8 cellular contexts compared by ENCODE assay signal in the genomic region with DNA sequence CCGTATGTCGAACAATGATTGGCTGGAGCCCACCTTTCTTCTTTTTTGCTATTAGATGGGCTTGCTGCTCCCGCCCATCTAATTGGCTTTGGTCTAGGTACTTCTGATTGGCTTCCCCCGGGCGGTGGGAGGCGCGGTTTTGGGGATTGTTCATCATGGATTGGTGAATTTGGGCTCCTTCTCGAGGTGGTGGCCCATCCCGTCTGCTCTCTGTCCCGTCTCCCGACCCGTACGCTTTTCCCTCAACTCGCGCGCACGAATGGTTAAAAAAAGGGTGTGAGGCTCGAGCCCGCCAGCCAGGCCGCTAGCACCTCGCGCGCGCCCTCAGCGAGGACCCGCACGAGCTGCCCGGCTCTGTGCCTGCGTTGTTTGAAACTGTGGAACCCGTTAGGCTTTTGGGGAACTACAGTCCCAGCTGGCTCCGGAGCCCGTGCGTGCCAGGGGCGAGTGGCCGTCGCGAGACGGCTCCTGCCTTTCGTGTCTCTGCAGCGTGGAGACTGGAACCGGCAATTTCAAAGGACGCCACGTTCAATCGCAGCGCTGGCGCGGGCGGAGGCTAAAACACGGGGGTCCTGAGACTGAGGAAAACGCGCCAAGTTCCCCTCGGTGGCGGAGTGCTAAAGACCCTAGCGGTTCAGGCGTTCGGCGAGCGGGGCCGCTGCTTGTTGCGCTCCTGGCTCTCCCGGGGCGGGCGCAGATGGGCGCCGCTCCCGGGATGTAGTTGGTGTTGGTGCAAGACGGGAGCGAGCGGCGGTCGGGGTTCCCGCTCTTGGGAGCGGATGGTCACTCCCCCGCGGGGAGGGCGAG. TPM values are rescaled to one million over a fixed set of nuclear protein-coding genes. Genes with fewer than 3 reads are reported as not detected.
DNase-seq lines count a peak whose midpoint lies in the region; TF ChIP-seq lines count a peak whose summit lies in the region.

A gene with protein sequence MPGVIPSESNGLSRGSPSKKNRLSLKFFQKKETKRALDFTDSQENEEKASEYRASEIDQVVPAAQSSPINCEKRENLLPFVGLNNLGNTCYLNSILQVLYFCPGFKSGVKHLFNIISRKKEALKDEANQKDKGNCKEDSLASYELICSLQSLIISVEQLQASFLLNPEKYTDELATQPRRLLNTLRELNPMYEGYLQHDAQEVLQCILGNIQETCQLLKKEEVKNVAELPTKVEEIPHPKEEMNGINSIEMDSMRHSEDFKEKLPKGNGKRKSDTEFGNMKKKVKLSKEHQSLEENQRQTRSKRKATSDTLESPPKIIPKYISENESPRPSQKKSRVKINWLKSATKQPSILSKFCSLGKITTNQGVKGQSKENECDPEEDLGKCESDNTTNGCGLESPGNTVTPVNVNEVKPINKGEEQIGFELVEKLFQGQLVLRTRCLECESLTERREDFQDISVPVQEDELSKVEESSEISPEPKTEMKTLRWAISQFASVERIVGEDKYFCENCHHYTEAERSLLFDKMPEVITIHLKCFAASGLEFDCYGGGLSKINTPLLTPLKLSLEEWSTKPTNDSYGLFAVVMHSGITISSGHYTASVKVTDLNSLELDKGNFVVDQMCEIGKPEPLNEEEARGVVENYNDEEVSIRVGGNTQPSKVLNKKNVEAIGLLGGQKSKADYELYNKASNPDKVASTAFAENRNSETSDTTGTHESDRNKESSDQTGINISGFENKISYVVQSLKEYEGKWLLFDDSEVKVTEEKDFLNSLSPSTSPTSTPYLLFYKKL (plus strand): TSS at position 584 of the 807 bp plus-strand sequence. CDS start 2,819 bp downstream, outside the sequence.

- DNase-seq in CD8-positive, alpha-beta memory T cell, result peak in 4 of 5 donors; percentile 96 to 99 (median 98)
- DNase-seq in GM20000 (ENCODE audit: low spot score) (peak; percentile 94), HT-29 (ENCODE audit: low spot score) (peak; percentile 98), NOMO-1 (lab: John Stamatoyannopoulos, UW; ENCODE audit: unreplicated experiment in 2 of 2) (peak; percentile 99 to 100), medulla oblongata (ENCODE audit: extremely low spot score) (peak; percentile 98)
- peak; percentile 97 to 99 (median 98) for DNase-seq in effector memory CD4-positive, alpha-beta T cell
- DNase-seq in stimulated activated CD8-positive, alpha-beta memory T cell treated with anti-CD3 and anti-CD28 coated beads, Interleukin-12 subunit alpha, Interleukin-12 subunit beta, amount 100 ng/mL, for 1 hour (ENCODE audit: low read depth), result peak; percentile 93

- H3K27ac Mint-ChIP-seq in CD8-positive, alpha-beta memory T cell, result peak within 1 kb of the TSS; percentile 95 to 100 (median 99)

- peaks cover 35 to 54% (median 52%) of the 10 kb centered on the region in 3 donors for H3K4me1 Mint-ChIP-seq in CD8-positive, alpha-beta memory T cell

- TF ChIP-seq CTCF in GM20000 (IDR thresholded peaks at IDR 0.05; ENCODE audit: extremely low read depth, missing control alignments), result no peak

- peak within 1 kb of the TSS; percentile 88 for H3K4me3 ChIP-seq in CD8-positive, alpha-beta memory T cell (ENCODE audit: low read length)
- H3K4me3 ChIP-seq in effector memory CD4-positive, alpha-beta T cell (ENCODE audit: insufficient read depth, low read depth, low read length, poor library complexity, severe bottlenecking), result peak within 1 kb of the TSS; percentile 76

- CTCF ChIA-PET in CD8-positive, alpha-beta memory T cell (lab: Charles Lee), result interaction anchor here (1.0 kb wide), 1 partner anchor 9 kb away, joined by 3 read pairs; no protein-coding TSS in a partner anchor
- CTCF ChIA-PET in activated CD8-positive, alpha-beta memory T cell treated with anti-CD3 and anti-CD28 coated beads for 36 hours (lab: Charles Lee), result interaction anchor here (0.8 kb wide), 1 partner anchor 45 kb away, joined by 3 read pairs; no protein-coding TSS in a partner anchor

- peaks cover 0 to 33% (median 4%) of the 10 kb centered on the region in 3 donors for H3K36me3 Mint-ChIP-seq in CD8-positive, alpha-beta memory T cell

- H3K27ac ChIP-seq in CD8-positive, alpha-beta memory T cell (ENCODE audit: low read depth, low read length), result peak within 1 kb of the TSS; percentile 97
- peak within 1 kb of the TSS; percentile 98 for H3K27ac ChIP-seq in effector memory CD4-positive, alpha-beta T cell (ENCODE audit: insufficient read depth, low read length, poor library complexity, severe bottlenecking)

- no peaks in the 10 kb centered on the region for H3K9me3 ChIP-seq in CD8-positive, alpha-beta memory T cell (ENCODE audit: low read length)
- H3K9me3 ChIP-seq in effector memory CD4-positive, alpha-beta T cell (ENCODE audit: control insufficient read depth, low read length), result no peaks in the 10 kb centered on the region

- H3K4me1 ChIP-seq in CD8-positive, alpha-beta memory T cell (ENCODE audit: insufficient read depth, low read length), result peaks cover 33% of the 10 kb centered on the region
- peaks cover 26% of the 10 kb centered on the region for H3K4me1 ChIP-seq in effector memory CD4-positive, alpha-beta T cell (ENCODE audit: control insufficient read depth, insufficient read depth, low read length, poor library complexity, severe bottlenecking)

- peak within 1 kb of the TSS; percentile 90 to 99 (median 97) for H3K4me3 Mint-ChIP-seq in CD8-positive, alpha-beta memory T cell

- POLR2A ChIA-PET in CD8-positive, alpha-beta memory T cell (lab: Charles Lee), result interaction anchor here (0.6 to 1.6 kb wide), 5 partner anchors 24 to 1354 kb away, joined by 3 to 9 read pairs (median 6); a partner anchor contains a TSS
- POLR2A ChIA-PET in activated CD8-positive, alpha-beta memory T cell treated with anti-CD3 and anti-CD28 coated beads for 36 hours (lab: Charles Lee), result no interaction called here

- H3K27me3 Mint-ChIP-seq in CD8-positive, alpha-beta memory T cell, result peaks cover 0 to 3% of the 10 kb centered on the region in 2 donors

- H3K27me3 ChIP-seq in CD8-positive, alpha-beta memory T cell (ENCODE audit: insufficient read depth, low read length, poor library complexity, severe bottlenecking), result no peaks in the 10 kb centered on the region
- no peaks in the 10 kb centered on the region for H3K27me3 ChIP-seq in effector memory CD4-positive, alpha-beta T cell (replicated peaks; ENCODE audit: control insufficient read depth, insufficient read depth, low read length, poor library complexity, severe bottlenecking)

- peaks cover 0 to 5% (median 0%) of the 10 kb centered on the region in 5 donors for H3K9me3 Mint-ChIP-seq in CD8-positive, alpha-beta memory T cell

- H3K36me3 ChIP-seq in CD8-positive, alpha-beta memory T cell (ENCODE audit: insufficient read depth, low read length), result peaks cover 5% of the 10 kb centered on the region
- peaks cover 6% of the 10 kb centered on the region for H3K36me3 ChIP-seq in effector memory CD4-positive, alpha-beta T cell (ENCODE audit: control insufficient read depth, insufficient read depth, low read length)

RNA-seq across cellular contexts. Expression of the gene that starts here (rescaled TPM):
- 100 to 1,000 TPM; 102 to 106 TPM for total RNA-seq in CD8-positive, alpha-beta memory T cell
- polyA plus RNA-seq in CD8-positive, alpha-beta memory T cell, result 28.2 TPM
- 29.8 and 31.4 TPM in 2 replicates for total RNA-seq in HT-29 (2014; rRNA removed; shearing (Covaris generic))
- 100 to 1,000 TPM in 1 of 2 experiments, 10 to 100 TPM in 1; 98.4 to 101 TPM for total RNA-seq in activated CD8-positive, alpha-beta memory T cell treated with anti-CD3 and anti-CD28 coated beads for 36 hours

Comparison
In these comparisons a context has a peak if more than half of its experiments do, and no peak if none do; other contexts are left out.
1. Peak in every context shown above with its lines: DNase-seq, H3K4me3 ChIP-seq and H3K27ac ChIP-seq.